21 cellular contexts compared by ENCODE assay signal in genomic region chr2:207775471-207775870, GRCh38.
"Had no signal": no experiment of that assay in that cellular context is flagged by ENCODE, and none has a peak within 500 bp of the region (broad histone marks: within the 10 kb centered on the region; RNA-seq: fewer than 3 reads in every experiment).

No MANE protein-coding gene starts in this region.

- H3K4me1 ChIP-seq: SJSA1 had no signal

- H3K9me3 ChIP-seq: Peyer's patch, SJSA1 had no signal

- H3K36me3 Mint-ChIP-seq: activated naive CD8-positive, alpha-beta T cell had no signal

- H3K9ac ChIP-seq: KMS-11 had no signal

- H3K27ac Mint-ChIP-seq: activated naive CD8-positive, alpha-beta T cell; T-helper 2 cell treated with Interferon-gamma antibody and Interleukin-4, amounts not matched to agents 5 μg/mL and 100 μg/mL, for 36 hours had no signal

- H3K4me3 ChIP-seq: Peyer's patch, SJSA1 had no signal

- DNase-seq: activated CD4-positive, alpha-beta T cell treated with anti-CD3 and anti-CD28 coated beads for 48 hours; activated CD4-positive, alpha-beta T cell treated with anti-CD3 and anti-CD28 coated beads, Interleukin-2, amount 50 U/mL, for 4 hours; activated CD4-positive, CD25-positive, alpha-beta regulatory T cell treated with anti-CD3 and anti-CD28 coated beads, Interleukin-2, amount 50 U/mL, for 72 hours; activated effector memory CD4-positive, alpha-beta T cell treated with anti-CD3 and anti-CD28 coated beads, Interleukin-2, amount 50 U/mL, for 16 hours; activated naive CD4-positive, alpha-beta T cell treated with Interleukin-2 at 50 U/mL for 16 hours; activated T-cell treated with anti-CD3 and anti-CD28 coated beads, Interleukin-2, amount 50 U/mL, for 4 hours; amygdala; brain microvascular endothelial cell; NCI-H1092; NCI-H1417; NCI-H1930; NCI-H510A treated with DMSO at 0.1 percent for 48 hours; SHP77; SW 1271 had no signal

- H3K27ac ChIP-seq: brain microvascular endothelial cell, KMS-11, RWPE1, SJSA1 had no signal

- H3K9me3 Mint-ChIP-seq: activated T-cell treated with anti-CD3 and anti-CD28 coated beads, Interleukin-2, amount 50 U/mL, for 4 hours; T-helper 2 cell treated with Interferon-gamma antibody and Interleukin-4, amounts not matched to agents 5 μg/mL and 100 μg/mL, for 36 hours had no signal

- H3K27me3 ChIP-seq: brain microvascular endothelial cell, Peyer's patch, SJSA1 had no signal

- ATAC-seq: activated T-cell treated with anti-CD3 and anti-CD28 coated beads, Interleukin-2, amount 50 U/mL, for 4 hours; SK-N-SH treated with all-trans-retinoic acid at 6 μM for 48 hours had no signal

- H3K36me3 ChIP-seq: brain microvascular endothelial cell, Peyer's patch, SJSA1 had no signal

- H3K4me3 Mint-ChIP-seq: activated naive CD8-positive, alpha-beta T cell; activated T-cell treated with anti-CD3 and anti-CD28 coated beads, Interleukin-2, amount 50 U/mL, for 4 hours; T-helper 2 cell treated with Interferon-gamma antibody and Interleukin-4, amounts not matched to agents 5 μg/mL and 100 μg/mL, for 36 hours had no signal

- H3K27me3 Mint-ChIP-seq: activated naive CD8-positive, alpha-beta T cell had no signal
